ENCODE assay signal across 26 cellular contexts in the genomic region with DNA sequence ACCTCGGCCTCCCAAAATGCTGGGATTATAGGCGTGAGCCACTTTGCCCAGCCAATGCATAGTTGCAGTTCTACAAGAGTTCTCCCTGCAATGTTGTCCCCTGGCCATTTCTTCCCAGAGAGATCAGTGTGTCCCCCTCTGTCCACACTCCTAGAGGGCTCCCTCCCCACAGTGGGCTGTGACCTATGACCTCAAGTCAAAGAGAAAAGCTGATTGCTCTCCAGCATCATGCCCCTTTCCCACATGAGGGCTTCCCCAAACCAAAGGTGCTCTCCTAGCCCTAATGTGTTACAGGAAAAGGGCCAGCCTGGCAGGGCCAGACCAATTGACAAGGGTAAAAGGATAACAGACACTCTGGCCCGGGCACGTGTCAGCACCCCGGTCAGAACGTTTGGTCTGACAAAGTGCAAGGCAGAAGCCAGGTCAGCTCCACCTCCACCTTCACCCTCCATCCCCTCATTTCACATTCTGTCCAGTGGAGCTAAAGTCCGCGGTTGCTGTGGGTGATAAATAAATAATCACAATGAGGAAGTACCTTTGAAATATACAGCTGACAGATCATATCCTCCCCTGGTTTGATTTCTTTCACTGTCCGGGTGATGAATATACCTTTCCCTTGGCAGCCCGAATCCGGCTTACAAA. TPM values are rescaled to one million over a fixed set of nuclear protein-coding genes. Genes with fewer than 3 reads are reported as not detected.
A peak's percentile ranks its signal among the peaks of the same experiment; 100 is the strongest.
DNase-seq lines count a peak whose midpoint lies in the region; TF ChIP-seq lines count a peak whose summit lies in the region.
"Had no signal": no experiment of that assay in that cellular context is flagged by ENCODE, and none has a peak within 500 bp of the region (broad histone marks: within the 10 kb centered on the region; RNA-seq: fewer than 3 reads in every experiment).

No MANE protein-coding gene starts in this region.

- no peak for DNase-seq in A673 (ENCODE audit: low spot score)
- DNase-seq in OCI-M1 (lab: John Stamatoyannopoulos, UW): peak; percentile 19
- peak; percentile 10 for DNase-seq in kidney glomerular epithelial cell (lab: John Stamatoyannopoulos, UW)
- DNase-seq in nephron progenitor cell: no peak
- no peak for DNase-seq in activated CD4-positive, alpha-beta T cell treated with anti-CD3 and anti-CD28 coated beads for 1 hour
- no peak for DNase-seq in ascending aorta (ENCODE audit: low spot score in 2 of 2)
- no peak for DNase-seq in brain microvascular endothelial cell
- no peak for DNase-seq in amniotic stem cell (lab: John Stamatoyannopoulos, UW)
- DNase-seq: activated CD4-positive, alpha-beta T cell treated with anti-CD3 and anti-CD28 coated beads, Interleukin-2, amount 50 U/mL, for 1 hour; activated CD8-positive, alpha-beta memory T cell treated with anti-CD3 and anti-CD28 coated beads, Interleukin-2, amount 10 ng/mL, durations not matched to agents 7 days and 5 days; activated naive CD4-positive, alpha-beta T cell treated with anti-CD3 and anti-CD28 coated beads, Interleukin-2, amount 50 U/mL, for 16 hours; anterior cingulate cortex; central memory CD4-positive, alpha-beta T cell; dermis blood vessel endothelial cell; MG63; NCI-H1436; stimulated activated CD4-positive, alpha-beta T cell treated with anti-CD3 and anti-CD28 coated beads, Interleukin-1b, Interleukin-23, amount 100 ng/mL, for 48 hours; T-helper 2 cell; upper lobe of right lung had no signal

- H3K27me3 ChIP-seq in A673 (replicated peaks; ENCODE audit: insufficient read depth, low read depth, low read length, poor library complexity) (no peaks in the 10 kb centered on the region), ascending aorta (no peaks in the 10 kb centered on the region), brain microvascular endothelial cell (replicated peaks) (no peaks in the 10 kb centered on the region)
- H3K27me3 ChIP-seq: gastroesophageal sphincter, MG63, upper lobe of right lung had no signal

- POLR2A ChIA-PET in A673 (lab: Charles Lee; ENCODE audit: low non-redundant PET): interaction anchor here (0.7 kb wide), 1 partner anchor 19 kb away, joined by 3 read pairs; no protein-coding TSS in a partner anchor

- peak overlapping the region; percentile 62 for H3K27ac Mint-ChIP-seq in nephron progenitor cell
- H3K27ac Mint-ChIP-seq: activated CD8-positive, alpha-beta memory T cell treated with anti-CD3 and anti-CD28 coated beads, Interleukin-2, amount 10 ng/mL, durations not matched to agents 7 days and 5 days had no signal

- intact Hi-C loops in A673 (cut with micrococcal nuclease; ENCODE audit: unreplicated experiment): no loop called here
- intact Hi-C loops in ascending aorta (cut with DNase I): no loop called here

- peaks cover 52% of the 10 kb centered on the region for H3K4me1 ChIP-seq in A673 (ENCODE audit: insufficient read depth, low read length, poor library complexity, severe bottlenecking)
- H3K4me1 ChIP-seq in ascending aorta: no peaks in the 10 kb centered on the region

- H3K4me1 Mint-ChIP-seq in nephron progenitor cell: peaks cover 56% of the 10 kb centered on the region
- H3K4me1 Mint-ChIP-seq: activated CD8-positive, alpha-beta memory T cell treated with anti-CD3 and anti-CD28 coated beads, Interleukin-2, amount 10 ng/mL, durations not matched to agents 7 days and 5 days had no signal

- in situ Hi-C loops in brain microvascular endothelial cell (cut with HindIII; ENCODE audit: low pct_ligation_motif_present, low sequenced_read_pairs): no loop called here

- BruUV-seq in A673 (replicated peaks; lab: Mats Ljungman, UMichigan): no TSS peak

- H3K4me3 ChIP-seq in A673 (ENCODE audit: low read depth, low read length, poor library complexity, severe bottlenecking) (no peak overlapping the region), ascending aorta (no peak overlapping the region), brain microvascular endothelial cell (ENCODE audit: low read depth, low read length) (no peak overlapping the region)
- H3K4me3 ChIP-seq: gastroesophageal sphincter, K562, MG63, upper lobe of right lung had no signal

- H3K36me3 Mint-ChIP-seq in nephron progenitor cell (ENCODE audit: low read depth): no peaks in the 10 kb centered on the region
- H3K36me3 Mint-ChIP-seq: activated CD8-positive, alpha-beta memory T cell treated with anti-CD3 and anti-CD28 coated beads, Interleukin-2, amount 10 ng/mL, durations not matched to agents 7 days and 5 days; CD14-positive monocyte had no signal

- no peak overlapping the region for H3K4me3 Mint-ChIP-seq in nephron progenitor cell
- H3K4me3 Mint-ChIP-seq: activated CD8-positive, alpha-beta memory T cell treated with anti-CD3 and anti-CD28 coated beads, Interleukin-2, amount 10 ng/mL, durations not matched to agents 7 days and 5 days had no signal

- H3K27me3 Mint-ChIP-seq in nephron progenitor cell (ENCODE audit: low read depth, poor library complexity): peaks cover 43% of the 10 kb centered on the region

- H3K27ac ChIP-seq in A673 (ENCODE audit: low read depth, low read length, poor library complexity, severe bottlenecking) (peak overlapping the region; percentile 7), ascending aorta (no peak overlapping the region), brain microvascular endothelial cell (no peak overlapping the region)
- H3K27ac ChIP-seq: gastroesophageal sphincter, upper lobe of right lung had no signal

- TF ChIP-seq CTCF in A673 (conservative IDR thresholded peaks at IDR 0.05; ENCODE audit: low read depth, low read length) (no peak), nephron progenitor cell (IDR thresholded peaks at IDR 0.05) (no peak), ascending aorta (IDR thresholded peaks at IDR 0.05) (no peak), brain microvascular endothelial cell (IDR thresholded peaks at IDR 0.05; ENCODE audit: low read depth, low read length, missing control alignments) (no peak)

- H3K9me3 ChIP-seq in A673 (ENCODE audit: low read depth, low read length, poor library complexity, severe bottlenecking): no peaks in the 10 kb centered on the region
- H3K9me3 ChIP-seq in ascending aorta: no peaks in the 10 kb centered on the region
- H3K9me3 ChIP-seq: gastroesophageal sphincter, MG63, upper lobe of right lung had no signal

- CTCF ChIA-PET in A673 (lab: Charles Lee): interaction anchor here (1.0 kb wide), 1 partner anchor 80 kb away, joined by 3 read pairs; no protein-coding TSS in a partner anchor

- H3K9me3 Mint-ChIP-seq in nephron progenitor cell: no peaks in the 10 kb centered on the region
- H3K9me3 Mint-ChIP-seq: CD14-positive monocyte had no signal

- no peaks in the 10 kb centered on the region for H3K36me3 ChIP-seq in A673 (ENCODE audit: insufficient read depth, low read length, poor library complexity, severe bottlenecking)
- H3K36me3 ChIP-seq in ascending aorta: no peaks in the 10 kb centered on the region
- no peaks in the 10 kb centered on the region for H3K36me3 ChIP-seq in brain microvascular endothelial cell (replicated peaks)
- H3K36me3 ChIP-seq: gastroesophageal sphincter, MG63, upper lobe of right lung had no signal

RNA-seq across cellular contexts. Expression of gene TTLL6, which starts 17.8 kb away (rescaled TPM):
- 2.1 and 2.3 TPM in 2 replicates for total RNA-seq in A673 (2021)
- not detected for total RNA-seq in ascending aorta
- total RNA-seq: activated CD8-positive, alpha-beta memory T cell treated with anti-CD3 and anti-CD28 coated beads, Interleukin-2, amount 10 ng/mL, durations not matched to agents 7 days and 5 days; dermis blood vessel endothelial cell; gastroesophageal sphincter; lung microvascular endothelial cell; NCI-H460; pulmonary artery endothelial cell; skeletal muscle tissue had no signal

RNA-seq across cellular contexts. Expression of gene CALCOCO2, which starts 31.6 kb away (rescaled TPM):
- total RNA-seq in A673 (2021) (88.4 and 118 TPM in 2 replicates), ascending aorta (34.9 TPM)

Comparison
In these comparisons a context has a peak if more than half of its experiments do, and no peak if none do; other contexts are left out.
1. DNase-seq: peak in OCI-M1 (single experiment) and kidney glomerular epithelial cell (single experiment); none in A673 (single experiment), nephron progenitor cell (single experiment), activated CD4-positive, alpha-beta T cell treated with anti-CD3 and anti-CD28 coated beads for 1 hour (single experiment), ascending aorta (0 of 2), brain microvascular endothelial cell (single experiment) and amniotic stem cell (single experiment).